ENCODE assay signal across 16 cellular contexts in the genomic region with DNA sequence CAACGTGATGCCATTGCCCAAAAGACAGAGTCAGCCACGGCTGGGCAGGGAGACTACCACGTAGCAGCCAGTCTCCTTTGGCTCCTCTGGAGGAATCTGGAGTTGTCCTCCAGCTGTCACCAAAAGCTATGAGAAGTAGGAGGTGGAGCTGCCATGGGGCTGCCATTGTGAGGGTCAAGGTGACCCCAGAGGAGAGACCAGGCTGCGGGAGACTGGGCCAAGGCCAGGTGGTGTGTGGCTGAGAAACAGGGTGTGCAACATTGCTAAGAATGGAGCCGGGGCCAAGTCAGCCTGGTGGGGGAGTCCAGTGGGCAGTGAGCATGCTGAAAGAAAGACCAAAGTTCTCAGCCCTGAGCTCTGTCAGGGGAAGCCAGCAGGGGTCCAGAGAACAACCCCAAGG. TPM values are rescaled to one million over a fixed set of nuclear protein-coding genes. Genes with fewer than 3 reads are reported as not detected.
DNase-seq lines count a peak whose midpoint lies in the region; ATAC-seq and TF ChIP-seq lines count a peak whose summit lies in the region.
"Had no signal": no experiment of that assay in that cellular context is flagged by ENCODE, and none has a peak within 500 bp of the region (broad histone marks: within the 10 kb centered on the region; RNA-seq: fewer than 3 reads in every experiment).

No MANE protein-coding gene starts in this region.

- H2BK5ac ChIP-seq in trophoblast cell (ENCODE audit: low read depth, low read length, poor library complexity): no peak overlapping the region

- H3K27me3 ChIP-seq in right atrium auricular region (no peaks in the 10 kb centered on the region), trophoblast cell (ENCODE audit: insufficient read depth, low read length) (no peaks in the 10 kb centered on the region)
- H3K27me3 ChIP-seq: BLaER1 had no signal

- intact Hi-C loops in cardiac septum (cut with DNase I): no loop called here

- no peak for TF ChIP-seq CTCF in right atrium auricular region (IDR thresholded peaks at IDR 0.05)

- H3K27ac Mint-ChIP-seq in T-helper 17 cell: peak overlapping the region; percentile 22
- H3K27ac Mint-ChIP-seq: CD4-positive, alpha-beta memory T cell had no signal

- H3K36me3 Mint-ChIP-seq in T-helper 17 cell (ENCODE audit: low read depth): peaks cover 4% of the 10 kb centered on the region
- H3K36me3 Mint-ChIP-seq: CD14-positive monocyte; CD4-positive, alpha-beta memory T cell had no signal

- peak overlapping the region; percentile 37 for H4K91ac ChIP-seq in trophoblast cell (ENCODE audit: low read depth, low read length)

- no peak for ATAC-seq in T-helper 17 cell

- no peak overlapping the region for H2AFZ ChIP-seq in trophoblast cell (ENCODE audit: insufficient read depth, low read length, poor library complexity)

- no peak overlapping the region for H4K8ac ChIP-seq in trophoblast cell (ENCODE audit: low read depth, low read length)

- H3K4me2 ChIP-seq in trophoblast cell (ENCODE audit: low read length): no peak overlapping the region
- H3K4me2 ChIP-seq: BLaER1 had no signal

- peaks cover 2% of the 10 kb centered on the region for H3K4me1 Mint-ChIP-seq in T-helper 17 cell
- H3K4me1 Mint-ChIP-seq: CD14-positive monocyte; CD4-positive, alpha-beta memory T cell had no signal

- peak; percentile 66 for DNase-seq in cardiac septum (ENCODE audit: low spot score)
- no peak for DNase-seq in right atrium auricular region (ENCODE audit: low spot score)
- DNase-seq in T-helper 17 cell: no peak
- DNase-seq in trophoblast cell: no peak
- DNase-seq in activated gamma-delta T cell (lab: John Stamatoyannopoulos, UW): no peak
- DNase-seq in SIG-M5 treated with dmso at 0.1 percent for 504 hours (lab: John Stamatoyannopoulos, UW; ENCODE audit: unreplicated experiment): no peak
- no peak for DNase-seq in NCI-H2081 treated with DMSO at 0.1 percent for 48 hours (lab: John Stamatoyannopoulos, UW)
- DNase-seq: Calu3; CD4-positive, alpha-beta memory T cell; DMS79 treated with DMSO at 0.1 percent for 48 hours; GF-D8; GOT3; H7 had no signal

- H3K14ac ChIP-seq in trophoblast cell (ENCODE audit: low read length): peak overlapping the region; percentile 8

- peaks cover 58% of the 10 kb centered on the region for H3K27me3 Mint-ChIP-seq in T-helper 17 cell

- H3K4me1 ChIP-seq in right atrium auricular region: no peaks in the 10 kb centered on the region
- H3K4me1 ChIP-seq in trophoblast cell (ENCODE audit: control insufficient read depth in 1 of 2, insufficient read depth in 2 of 2, low read length in 2 of 2): peaks cover 31 to 42% of the 10 kb centered on the region in 2 experiments
- H3K4me1 ChIP-seq: BLaER1 had no signal

- H3K4me3 Mint-ChIP-seq in T-helper 17 cell: no peak overlapping the region
- H3K4me3 Mint-ChIP-seq: CD14-positive monocyte; CD4-positive, alpha-beta memory T cell had no signal

- no peak overlapping the region for H4K12ac ChIP-seq in trophoblast cell (ENCODE audit: low read depth, low read length)

- peaks cover 13% of the 10 kb centered on the region for H3K79me1 ChIP-seq in trophoblast cell (ENCODE audit: low read length)

- peak overlapping the region; percentile 65 for H2BK12ac ChIP-seq in trophoblast cell (ENCODE audit: low read length)

- H2BK120ac ChIP-seq in trophoblast cell (ENCODE audit: insufficient read depth, low read length, poor library complexity): no peak overlapping the region

- H3K9ac ChIP-seq in trophoblast cell (ENCODE audit: low read length): no peak overlapping the region
- H3K9ac ChIP-seq: BLaER1 had no signal

- no CpG with 5 or more reads among the region's 5 CpGs for WGBS in trophoblast cell (ENCODE audit: extremely low coverage, insufficient coverage, insufficient read length)

- H3K27ac ChIP-seq in right atrium auricular region (no peak overlapping the region), trophoblast cell (ENCODE audit: low read depth, low read length) (no peak overlapping the region)
- H3K27ac ChIP-seq: 22Rv1, BLaER1 had no signal

- no peak overlapping the region for H2AK5ac ChIP-seq in trophoblast cell (ENCODE audit: low read length)

- no peak overlapping the region for H3K18ac ChIP-seq in trophoblast cell (ENCODE audit: low read length)

- H3K79me2 ChIP-seq in trophoblast cell (ENCODE audit: control insufficient read depth, insufficient read depth, low read length, poor library complexity): no peaks in the 10 kb centered on the region

- no peak overlapping the region for H3K23ac ChIP-seq in trophoblast cell (ENCODE audit: low read length)

- H3K36me3 ChIP-seq in right atrium auricular region (no peaks in the 10 kb centered on the region), trophoblast cell (ENCODE audit: control insufficient read depth in 1 of 2, insufficient read depth in 2 of 2, low read length in 2 of 2) (no peaks in the 10 kb centered on the region)
- H3K36me3 ChIP-seq: BLaER1 had no signal

- H3K9me3 ChIP-seq in right atrium auricular region (no peaks in the 10 kb centered on the region), T-helper 17 cell (ENCODE audit: control insufficient read depth, low read length, poor library complexity, severe bottlenecking) (no peaks in the 10 kb centered on the region), trophoblast cell (ENCODE audit: insufficient read depth, low read depth, low read length) (no peaks in the 10 kb centered on the region)
- H3K9me3 ChIP-seq: BLaER1 had no signal

- H3K4me3 ChIP-seq in right atrium auricular region: no peak overlapping the region
- H3K4me3 ChIP-seq in trophoblast cell (ENCODE audit: low read depth, low read length): no peak overlapping the region
- H3K4me3 ChIP-seq: BLaER1 had no signal

- no peak overlapping the region for H3K4ac ChIP-seq in trophoblast cell (ENCODE audit: low read depth, low read length)

RNA-seq across cellular contexts. Expression of a gene that starts 29.9 kb away (rescaled TPM):
- total RNA-seq in cardiac septum: 67.6 TPM
- 10 to 100 TPM; 46.9 to 78.2 TPM for total RNA-seq in right atrium auricular region
- 10 to 100 TPM; 31.8 to 41.6 TPM for total RNA-seq in T-helper 17 cell
- 54.2 and 55.0 TPM in 2 replicates for polyA plus RNA-seq in trophoblast cell (2013)
